ENCODE assay signal across 16 cellular contexts in the genomic region with DNA sequence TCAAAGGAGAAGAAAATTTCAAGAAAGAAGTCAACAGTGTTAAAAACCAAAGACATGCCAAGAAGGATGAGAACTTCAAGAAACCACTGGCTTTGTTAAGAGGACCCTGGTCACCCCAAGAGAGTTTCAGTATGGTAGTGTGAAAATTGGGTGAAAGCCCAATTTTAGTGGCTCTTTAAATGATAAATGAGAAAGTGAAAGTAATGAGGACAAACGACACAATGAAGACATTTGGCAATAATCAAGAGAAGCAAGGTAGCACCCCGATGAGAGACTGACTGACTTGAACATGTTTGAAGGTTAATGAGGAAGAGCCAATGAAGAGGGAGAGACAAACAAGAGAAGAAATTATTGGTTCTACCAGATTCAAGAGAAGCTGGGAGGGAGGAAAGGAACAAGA. TPM values are rescaled to one million over a fixed set of nuclear protein-coding genes. Genes with fewer than 3 reads are reported as not detected.
DNase-seq lines count a peak whose midpoint lies in the region; ATAC-seq and TF ChIP-seq lines count a peak whose summit lies in the region.
"Had no signal": no experiment of that assay in that cellular context is flagged by ENCODE, and none has a peak within 500 bp of the region (broad histone marks: within the 10 kb centered on the region; RNA-seq: fewer than 3 reads in every experiment).

No MANE protein-coding gene starts in this region.

- H3K79me2 ChIP-seq in mammary epithelial cell (ENCODE audit: insufficient read depth, low read length), result no peaks in the 10 kb centered on the region

- no peak for DNase-seq in mammary epithelial cell
- DNase-seq in breast epithelium (ENCODE audit: low spot score in 2 of 2), result no peak
- DNase-seq in T-cell, result no peak
- DNase-seq in thoracic aorta (ENCODE audit: low spot score), result no peak
- DNase-seq in DMS153 (lab: John Stamatoyannopoulos, UW), result no peak
- no peak for DNase-seq in left lung
- DNase-seq in iPS-NIHi7 (ENCODE audit: extremely low spot score), result no peak
- DNase-seq: activated CD4-positive, alpha-beta T cell treated with anti-CD3 and anti-CD28 coated beads, Interleukin-2, amount 50 U/mL, for 4 hours; amniotic stem cell; NCI-H2081 treated with DMSO at 0.1 percent for 48 hours; SIG-M5; stimulated activated CD4-positive, alpha-beta T cell treated with anti-CD3 and anti-CD28 coated beads, Interleukin-4, amount 100 ng/mL, for 24 hours had no signal

- H4K20me1 ChIP-seq in mammary epithelial cell (ENCODE audit: insufficient read depth, low read length), result no peaks in the 10 kb centered on the region

- H3K27ac ChIP-seq in mammary epithelial cell (ENCODE audit: insufficient read depth, low read depth, low read length) (no peak overlapping the region), breast epithelium (no peak overlapping the region), thoracic aorta (no peak overlapping the region), left lung (peak overlapping the region in 1 of 2 donors; percentile 48)
- H3K27ac ChIP-seq: neural progenitor cell, suprapubic skin had no signal

- no TSS peak for BruUV-seq in mammary epithelial cell (replicated peaks; lab: Mats Ljungman, UMichigan)

- no peaks in the 10 kb centered on the region for H3K9me3 Mint-ChIP-seq in T-cell

- H3K4me1 ChIP-seq in mammary epithelial cell (ENCODE audit: insufficient read depth, low read length) (peaks cover 16% of the 10 kb centered on the region), breast epithelium (no peaks in the 10 kb centered on the region), thoracic aorta (ENCODE audit: control insufficient read depth in 1 of 2, low read depth in 2 of 2) (peaks cover 0 to 7% of the 10 kb centered on the region in 2 donors), left lung (peaks cover 0 to 29% of the 10 kb centered on the region in 2 donors)

- H3K4me3 ChIP-seq in mammary epithelial cell (replicated peaks in 1 of 3; ENCODE audit: insufficient read depth in 1 of 3, low read depth in 2 of 3, low read length in 3 of 3) (no peak overlapping the region), breast epithelium (no peak overlapping the region), thoracic aorta (peak overlapping the region; percentile 25), left lung (no peak overlapping the region)
- H3K4me3 ChIP-seq: neural progenitor cell, suprapubic skin had no signal

- H3K4me2 ChIP-seq in mammary epithelial cell (ENCODE audit: insufficient read depth, low read depth, low read length), result no peak overlapping the region
- H3K4me2 ChIP-seq: neural progenitor cell had no signal

- POLR2A ChIA-PET in T-cell (lab: Charles Lee), result interaction anchor here (0.5 to 1.3 kb wide), 5 partner anchors 45 to 746 kb away, joined by 3 to 8 read pairs (median 3); partner anchors contain the start of gene PRKACB (in 2 of the 2)

- ATAC-seq in HG03175 (IDR thresholded peaks at IDR 0.05; ENCODE audit: unreplicated experiment) (peak; percentile 40), T-cell (replicated peaks in 1 of 4) (peak in 3 of 4 experiments; percentile 34 to 45 (median 44)), thoracic aorta (ENCODE audit: insufficient number of reproducible peaks, low FRiP score, low read depth) (no peak), left lung (no peak)

- no peak for TF ChIP-seq CTCF in mammary epithelial cell (conservative IDR thresholded peaks at IDR 0.05 in 1 of 2, IDR thresholded peaks at IDR 0.05 in 1 of 2; ENCODE audit: extremely low read depth in 1 of 2, insufficient read depth in 1 of 2, low read depth in 1 of 2, low read length in 2 of 2)
- no peak for TF ChIP-seq CTCF in breast epithelium (IDR thresholded peaks at IDR 0.05)
- no peak for TF ChIP-seq CTCF in thoracic aorta (IDR thresholded peaks at IDR 0.05)
- TF ChIP-seq CTCF in left lung (IDR thresholded peaks at IDR 0.05), result no peak

- dilution Hi-C loops in mammary epithelial cell (cut with HindIII; ENCODE audit: low sequenced_read_pairs), result loop anchor here (5.0 to 25.0 kb wide), 2 partner anchors 283 to 327 kb away; no protein-coding TSS in a partner anchor

- no peak for TF ChIP-seq POLR2A in breast epithelium (IDR thresholded peaks at IDR 0.05)

- intact Hi-C loops in mammary epithelial cell (cut with micrococcal nuclease) (loop anchor here (2.0 kb wide), 1 partner anchor 318 kb away; no protein-coding TSS in a partner anchor), breast epithelium (cut with DNase I; ENCODE audit: low total_unique reads) (no loop called here), left lung (cut with DNase I) (loop anchor here in 1 of 2 donors (5.0 to 10.0 kb wide), 2 partner anchors 293 to 340 kb away; partner anchors contain the start of gene PRKACB)

- no peaks in the 10 kb centered on the region for H3K9me3 ChIP-seq in mammary epithelial cell (replicated peaks; ENCODE audit: insufficient read depth, low read length)
- H3K9me3 ChIP-seq in breast epithelium, result no peaks in the 10 kb centered on the region
- no peaks in the 10 kb centered on the region for H3K9me3 ChIP-seq in thoracic aorta
- H3K9me3 ChIP-seq in left lung, result no peaks in the 10 kb centered on the region
- H3K9me3 ChIP-seq: suprapubic skin had no signal

- H3K27me3 Mint-ChIP-seq in T-cell, result no peaks in the 10 kb centered on the region

- WGBS in mammary epithelial cell (ENCODE audit: low coverage, missing lambda C conversion rate), result 3% methylated on average over 2 of the region's 2 CpGs

- H3K27me3 ChIP-seq in mammary epithelial cell (ENCODE audit: insufficient read depth, low read length) (no peaks in the 10 kb centered on the region), breast epithelium (no peaks in the 10 kb centered on the region), thoracic aorta (replicated peaks; ENCODE audit: insufficient read depth) (no peaks in the 10 kb centered on the region), left lung (no peaks in the 10 kb centered on the region)
- H3K27me3 ChIP-seq: neural progenitor cell, suprapubic skin had no signal

- no peaks in the 10 kb centered on the region for H3K36me3 ChIP-seq in mammary epithelial cell (ENCODE audit: insufficient read depth, low read length)
- H3K36me3 ChIP-seq in breast epithelium, result no peaks in the 10 kb centered on the region
- H3K36me3 ChIP-seq in thoracic aorta, result no peaks in the 10 kb centered on the region
- H3K36me3 ChIP-seq in left lung, result no peaks in the 10 kb centered on the region
- H3K36me3 ChIP-seq: neural progenitor cell, suprapubic skin had no signal

- no peak overlapping the region for H3K27ac Mint-ChIP-seq in T-cell
- H3K27ac Mint-ChIP-seq: neural progenitor cell had no signal

- in situ Hi-C loops in mammary epithelial cell (cut with MboI; ENCODE audit: low sequenced_read_pairs in 2 of 2), result loop anchor here (5.0 to 25.0 kb wide), 7 partner anchors 283 to 510 kb away; partner anchors contain the start of gene PRKACB (in 1 of the 2)

- CTCF ChIA-PET in mammary epithelial cell (lab: Charles Lee; ENCODE audit: low non-redundant PET) (no interaction called here), T-cell (lab: Charles Lee) (interaction anchor here (0.5 to 7.3 kb wide), 9 partner anchors 46 to 507 kb away, joined by 3 to 151 read pairs (median 4); partner anchors contain the start of genes PRKACB (in 2 of the 2), GNG5 (in 1 of the 2), SAMD13 (in 1 of the 2) and SPATA1 (in 1 of the 2))

- peak overlapping the region; percentile 25 for H2AFZ ChIP-seq in mammary epithelial cell (ENCODE audit: low read depth, low read length)
- H2AFZ ChIP-seq: neural progenitor cell had no signal

- H3K36me3 Mint-ChIP-seq in T-cell, result no peaks in the 10 kb centered on the region

- H3K4me3 Mint-ChIP-seq in T-cell, result no peak overlapping the region
- H3K4me3 Mint-ChIP-seq: neural progenitor cell had no signal

- peaks cover 5 to 11% (median 11%) of the 10 kb centered on the region in 3 donors for H3K4me1 Mint-ChIP-seq in T-cell

- no peak overlapping the region for H3K9ac ChIP-seq in mammary epithelial cell (ENCODE audit: insufficient read depth, low read length)
- H3K9ac ChIP-seq: neural progenitor cell had no signal

RNA-seq across cellular contexts. Expression of gene DNASE2B, which starts 36.9 kb away (rescaled TPM):
- not detected for total RNA-seq in mammary epithelial cell
- polyA plus RNA-seq in mammary epithelial cell, result not detected
- not detected for polyA minus RNA-seq in mammary epithelial cell
- 1 to 10 TPM in 2 of 3 donors, not detected in 1; 1.3 to 7.2 TPM for total RNA-seq in breast epithelium
- total RNA-seq in T-cell, result not detected
- not detected for total RNA-seq in thoracic aorta
- 1 to 10 TPM; 1.8 to 2.7 TPM for total RNA-seq in left lung
- polyA plus RNA-seq: BJ had no signal

RNA-seq across cellular contexts. Expression of gene RPF1, which starts 43.9 kb away (rescaled TPM):
- total RNA-seq in mammary epithelial cell (10 to 100 TPM; 22.0 to 37.3 TPM), breast epithelium (10 to 100 TPM; 33.6 to 44.6 (median 41.6) TPM), T-cell (10 to 100 TPM; 40.8 to 52.1 (median 43.6) TPM), thoracic aorta (10 to 100 TPM; 17.9 to 33.2 TPM), left lung (10 to 100 TPM; 20.6 to 28.8 TPM)
- 27.4 TPM for polyA plus RNA-seq in mammary epithelial cell
- 27.8 TPM for polyA minus RNA-seq in mammary epithelial cell

Comparison
In these comparisons a context has a peak if more than half of its experiments do, and no peak if none do; other contexts are left out.
1. ATAC-seq: peak in HG03175 (single experiment) and T-cell (3 of 4); none in thoracic aorta (single experiment) and left lung (single experiment).